Comparison of ENCODE assay signal across 8 cellular contexts in the genomic region with DNA sequence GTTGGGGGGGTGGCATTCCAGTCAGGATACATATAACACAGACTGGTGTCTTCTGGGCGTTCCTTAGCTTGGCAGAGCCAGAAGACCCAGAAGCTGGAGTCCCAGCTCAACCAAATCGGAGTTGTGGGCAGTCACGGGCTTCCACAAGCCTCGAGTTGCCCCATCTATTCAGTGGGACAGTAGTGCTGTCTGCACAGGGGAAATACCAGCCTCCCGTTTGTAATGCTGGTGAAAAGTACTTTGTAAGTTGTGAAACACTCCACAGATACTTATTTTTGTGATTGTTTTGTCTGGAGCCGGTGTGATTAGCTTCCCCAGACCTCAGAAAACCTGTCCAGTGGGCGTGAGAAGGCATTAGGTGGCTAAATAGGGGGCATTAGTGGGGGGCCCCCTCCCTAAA. TPM values are rescaled to one million over a fixed set of nuclear protein-coding genes. Genes with fewer than 3 reads are reported as not detected.
A peak's percentile ranks its signal among the peaks of the same experiment; 100 is the strongest.
DNase-seq lines count a peak whose midpoint lies in the region; ATAC-seq, FAIRE-seq and TF ChIP-seq lines count a peak whose summit lies in the region.

No MANE protein-coding gene starts in this region.

- H3K36me3 Mint-ChIP-seq in astrocyte (ENCODE audit: low read depth, unreplicated experiment), result peaks cover 5% of the 10 kb centered on the region
- H3K36me3 Mint-ChIP-seq in neural crest cell (ENCODE audit: low read depth), result no peaks in the 10 kb centered on the region

- H3K4me2 ChIP-seq in astrocyte (ENCODE audit: low read length), result peak overlapping the region; percentile 70

- no peaks in the 10 kb centered on the region for H3K9me3 ChIP-seq in astrocyte (ENCODE audit: insufficient read depth, low read depth, low read length)

- H3K27ac ChIP-seq in astrocyte (ENCODE audit: low read depth, low read length), result peak overlapping the region; percentile 8

- H3K4me3 ChIP-seq in GM08714 (ENCODE audit: low read length) (peak overlapping the region; percentile 40; the same call in 1 of the 2 replicates), astrocyte (ENCODE audit: insufficient read depth, low read depth, low read length) (no peak overlapping the region)

- H3K9me3 Mint-ChIP-seq in astrocyte (ENCODE audit: unreplicated experiment) (no peaks in the 10 kb centered on the region), neural crest cell (no peaks in the 10 kb centered on the region)

- H3K4me1 Mint-ChIP-seq in astrocyte (ENCODE audit: low read depth, unreplicated experiment) (peaks cover 27% of the 10 kb centered on the region), neural crest cell (peaks cover 41% of the 10 kb centered on the region)

- no peaks in the 10 kb centered on the region for H3K27me3 ChIP-seq in astrocyte (ENCODE audit: insufficient read depth, low read length)

- no peak overlapping the region for H3K4me3 Mint-ChIP-seq in astrocyte (ENCODE audit: unreplicated experiment)
- H3K4me3 Mint-ChIP-seq in neural crest cell, result no peak overlapping the region

- H3K9ac ChIP-seq in astrocyte (ENCODE audit: low read length), result peak overlapping the region; percentile 47

- FAIRE-seq in astrocyte (lab: Jason Lieb, UNC) (no peak), GM19239 (lab: Jason Lieb, UNC) (no peak)

- H3K79me2 ChIP-seq in astrocyte (ENCODE audit: insufficient read depth, low read length), result peaks cover 60% of the 10 kb centered on the region

- H2AFZ ChIP-seq in astrocyte (ENCODE audit: low read depth, low read length), result no peak overlapping the region

- H3K27me3 Mint-ChIP-seq in astrocyte (ENCODE audit: low read depth, unreplicated experiment), result no peaks in the 10 kb centered on the region
- no peaks in the 10 kb centered on the region for H3K27me3 Mint-ChIP-seq in neural crest cell (ENCODE audit: low read depth)

- no peaks in the 10 kb centered on the region for H3K36me3 ChIP-seq in astrocyte (ENCODE audit: insufficient read depth, low read length)

- no peak overlapping the region for H3K27ac Mint-ChIP-seq in astrocyte (ENCODE audit: unreplicated experiment)
- peak overlapping the region; percentile 83 for H3K27ac Mint-ChIP-seq in neural crest cell (ENCODE audit: unreplicated experiment)

- H3K4me1 ChIP-seq in astrocyte (ENCODE audit: insufficient read depth, low read length), result peaks cover 34% of the 10 kb centered on the region

- ATAC-seq in HG03354 (IDR thresholded peaks at IDR 0.05; ENCODE audit: poor library complexity, severe bottlenecking, unreplicated experiment), result peak; percentile 20
- ATAC-seq in GM18907 (IDR thresholded peaks at IDR 0.05; ENCODE audit: unreplicated experiment), result no peak

- no peak for DNase-seq in astrocyte (ENCODE audit: low read depth)
- DNase-seq in neural crest cell (ENCODE audit: low read depth, low spot score), result no peak
- no peak for DNase-seq in NCI-H226
- no peak for DNase-seq in GM19239 (ENCODE audit: insufficient read length, low spot score)
- no peak for DNase-seq in SW 1271 (lab: John Stamatoyannopoulos, UW)

- peaks cover 64% of the 10 kb centered on the region for H4K20me1 ChIP-seq in astrocyte (ENCODE audit: insufficient read depth, low read length)

- TF ChIP-seq CTCF in astrocyte (IDR thresholded peaks at IDR 0.05; ENCODE audit: insufficient read depth, low read depth, low read length) (no peak), neural crest cell (conservative IDR thresholded peaks at IDR 0.05) (no peak)

RNA-seq across cellular contexts. Expression of a gene that starts 13.6 kb away (rescaled TPM):
- total RNA-seq in astrocyte (53.8 and 59.3 TPM in 2 replicates), neural crest cell (54.4 and 60.1 TPM in 2 replicates)

RNA-seq across cellular contexts. Expression of a gene that starts 20.6 kb away (rescaled TPM):
- total RNA-seq in astrocyte, result 277 and 325 TPM in 2 replicates
- total RNA-seq in neural crest cell, result 781 and 821 TPM in 2 replicates

RNA-seq across cellular contexts. Expression of a gene that starts 30.7 kb away (rescaled TPM):
- total RNA-seq in astrocyte, result 0.27 and 0.43 TPM in 2 replicates
- total RNA-seq in neural crest cell, result 0.37 and 0.39 TPM in 2 replicates
